Comparison of ENCODE assay signal across 23 cellular contexts in genomic region chr20:19096847-19097246, GRCh38.
DNase-seq lines count a peak whose midpoint lies in the region; ATAC-seq, FAIRE-seq and TF ChIP-seq lines count a peak whose summit lies in the region.
"Had no signal": no experiment of that assay in that cellular context is flagged by ENCODE, and none has a peak within 500 bp of the region (broad histone marks: within the 10 kb centered on the region; RNA-seq: fewer than 3 reads in every experiment).

No MANE protein-coding gene starts in this region.

- TF ChIP-seq CTCF in HepG2 (CRISPR knock-in tag; IDR thresholded peaks at IDR 0.05) (no peak), right lobe of liver (IDR thresholded peaks at IDR 0.05) (no peak), NB4 (IDR thresholded peaks at IDR 0.05; ENCODE audit: low read depth, low read length) (no peak), K562 (IDR thresholded peaks at IDR 0.05 in 2 of 3, conservative IDR thresholded peaks at IDR 0.05 in 1 of 3; ENCODE audit: insufficient read depth in 2 of 3, low read depth in 1 of 3, low read length in 3 of 3) (no peak), coronary artery (IDR thresholded peaks at IDR 0.05) (no peak)

- DNase-seq in HepG2 (ENCODE audit: low spot score) (no peak), right lobe of liver (no peak), NB4 (ENCODE audit: low read depth) (peak; percentile 35), K562 (ENCODE audit: extremely low read depth in 1 of 4, low spot score in 3 of 4) (peak in 1 of 4 experiments; percentile 2), coronary artery (ENCODE audit: low spot score) (no peak), RCC 7860 (ENCODE audit: low spot score) (no peak)
- DNase-seq: Caco-2; CD8-positive, alpha-beta T cell; HFFc6; KBM-7; MV-4-11; NCI-H2029; NCI-H345; NCI-H524 treated with DMSO at 0.1 percent for 48 hours; Peyer's patch; SIG-M5; SK-N-SH; SW 1271; T-helper 9 cell had no signal

- H3K9me3 ChIP-seq in HepG2 (ENCODE audit: low read length) (no peaks in the 10 kb centered on the region), right lobe of liver (no peaks in the 10 kb centered on the region), K562 (replicated peaks; ENCODE audit: control insufficient read depth, insufficient read depth, low read depth, low read length) (no peaks in the 10 kb centered on the region)
- H3K9me3 ChIP-seq: Caco-2, HAP-1, Peyer's patch, SK-N-SH had no signal

- in situ Hi-C loops in HepG2 (cut with HindIII; ENCODE audit: extremely low pct_ligation_motif_present, low pct_unique_long_range_greater_than_20kb), result no loop called here
- in situ Hi-C loops in K562 (cut with MboI), result no loop called here

- no peaks in the 10 kb centered on the region for H3K79me2 ChIP-seq in HepG2 (ENCODE audit: insufficient read depth, low read length)
- no peaks in the 10 kb centered on the region for H3K79me2 ChIP-seq in K562 (ENCODE audit: control insufficient read depth, insufficient read depth, low read length)

- H3K27ac ChIP-seq in HepG2 (ENCODE audit: extremely low read length, insufficient read depth, low read length) (no peak overlapping the region), right lobe of liver (no peak overlapping the region), K562 (ENCODE audit: extremely low read depth, low read depth, low read length) (no peak overlapping the region), coronary artery (no peak overlapping the region)
- H3K27ac ChIP-seq: C4-2B had no signal

- H3K9ac ChIP-seq in HepG2 (ENCODE audit: insufficient read depth, low read depth, low read length) (no peak overlapping the region), K562 (ENCODE audit: insufficient read depth in 1 of 2, low read depth in 2 of 2, low read length in 2 of 2) (no peak overlapping the region)
- H3K9ac ChIP-seq: SK-N-SH had no signal

- H3K4me1 ChIP-seq in HepG2 (ENCODE audit: insufficient read depth, low read length) (peaks cover 6% of the 10 kb centered on the region; the same call in 1 of the 2 replicates), right lobe of liver (no peaks in the 10 kb centered on the region), K562 (replicated peaks in 1 of 2; ENCODE audit: control insufficient read depth in 2 of 2, insufficient read depth in 2 of 2, low read length in 2 of 2) (no peaks in the 10 kb centered on the region)
- H3K4me1 ChIP-seq: Caco-2, HAP-1 had no signal

- FAIRE-seq in HepG2 (lab: Jason Lieb, UNC), result no peak
- no peak for FAIRE-seq in K562 (lab: Jason Lieb, UNC)
- FAIRE-seq in RCC 7860 (lab: Jason Lieb, UNC), result no peak
- FAIRE-seq: GM18507 had no signal

- H3K4me2 ChIP-seq in HepG2 (ENCODE audit: low read depth, low read length), result no peak overlapping the region
- H3K4me2 ChIP-seq in K562 (ENCODE audit: insufficient read depth, low read length), result no peak overlapping the region
- H3K4me2 ChIP-seq: SK-N-SH had no signal

- ATAC-seq in HepG2, result no peak
- no peak for ATAC-seq in right lobe of liver
- ATAC-seq in K562, result no peak
- ATAC-seq in HG03571 (IDR thresholded peaks at IDR 0.05; ENCODE audit: unreplicated experiment), result no peak
- ATAC-seq: CD8-positive, alpha-beta T cell had no signal

- H2AFZ ChIP-seq in HepG2 (ENCODE audit: low read length) (no peak overlapping the region), K562 (ENCODE audit: low read depth, low read length) (no peak overlapping the region)

- H3K27me3 ChIP-seq in HepG2 (ENCODE audit: control insufficient read depth in 1 of 2, insufficient read depth in 2 of 2, low read length in 2 of 2) (peaks cover 2 to 3% of the 10 kb centered on the region in 2 experiments; a peak in 2 of 5 replicates), right lobe of liver (no peaks in the 10 kb centered on the region), K562 (ENCODE audit: control insufficient read depth in 2 of 2, insufficient read depth in 2 of 2, low read length in 2 of 2) (no peaks in the 10 kb centered on the region)
- H3K27me3 ChIP-seq: Peyer's patch had no signal

- no peaks in the 10 kb centered on the region for H3K9me1 ChIP-seq in K562 (ENCODE audit: control insufficient read depth, insufficient read depth, low read length)

- 82% methylated on average over 2 of the region's 2 CpGs for WGBS in HepG2 (ENCODE audit: low lambda C conversion rate)
- WGBS in right lobe of liver (ENCODE audit: insufficient coverage, low coverage, low lambda C conversion rate, missing lambda C conversion rate), result 88% methylated on average over 2 of the region's 2 CpGs
- 0% methylated on average over 2 of the region's 2 CpGs for WGBS in K562 (ENCODE audit: insufficient coverage, low coverage, missing lambda C conversion rate)

- intact Hi-C loops in HepG2 (cut with micrococcal nuclease; ENCODE audit: unreplicated experiment) (no loop called here), right lobe of liver (cut with DNase I) (no loop called here), K562 (cut with micrococcal nuclease) (no loop called here)

- H4K20me1 ChIP-seq in HepG2 (ENCODE audit: insufficient read depth, low read length) (no peaks in the 10 kb centered on the region), K562 (replicated peaks; ENCODE audit: control insufficient read depth, insufficient read depth, low read length) (no peaks in the 10 kb centered on the region)

- H3K36me3 ChIP-seq in HepG2 (replicated peaks in 1 of 2; ENCODE audit: control insufficient read depth in 1 of 2, insufficient read depth in 2 of 2, low read length in 2 of 2) (no peaks in the 10 kb centered on the region), right lobe of liver (no peaks in the 10 kb centered on the region), K562 (ENCODE audit: control insufficient read depth, insufficient read depth, low read length) (no peaks in the 10 kb centered on the region)
- H3K36me3 ChIP-seq: HAP-1, Peyer's patch had no signal

- TF ChIP-seq POLR2A in HepG2 (IDR thresholded peaks at IDR 0.05; ENCODE audit: insufficient read depth in 1 of 2, low read depth in 2 of 2, low read length in 2 of 2), result no peak
- no peak for TF ChIP-seq POLR2A in right lobe of liver (IDR thresholded peaks at IDR 0.05)
- no peak for TF ChIP-seq POLR2A in NB4 (IDR thresholded peaks at IDR 0.05; ENCODE audit: extremely low read depth, insufficient read length)
- TF ChIP-seq POLR2A in K562 (conservative IDR thresholded peaks at IDR 0.05), result no peak

- CTCF ChIA-PET in HepG2 (lab: Yijun Ruan, JAX; ENCODE audit: low intra/inter-chr PET ratio, low total read pairs) (no interaction called here), K562 (lab: Yijun Ruan, JAX; ENCODE audit: low intra/inter-chr PET ratio) (no interaction called here)

- BruUV-seq in HepG2 (replicated peaks; lab: Mats Ljungman, UMichigan) (no TSS peak), K562 (replicated peaks; lab: Mats Ljungman, UMichigan) (no TSS peak)

- H3K4me3 ChIP-seq in HepG2 (replicated peaks in 1 of 3; ENCODE audit: insufficient read depth in 1 of 3, low read depth in 2 of 3, low read length in 3 of 3) (no peak overlapping the region), right lobe of liver (no peak overlapping the region), NB4 (ENCODE audit: low read depth, low read length) (no peak overlapping the region), K562 (no peak overlapping the region), coronary artery (no peak overlapping the region)
- H3K4me3 ChIP-seq: HAP-1, Peyer's patch had no signal

- POLR2A ChIA-PET in HepG2 (lab: Yijun Ruan, JAX) (no interaction called here), K562 (lab: Yijun Ruan, JAX) (no interaction called here)

- TF ChIP-seq RAD21 in HepG2 (CRISPR knock-in tag; IDR thresholded peaks at IDR 0.05) (no peak), K562 (CRISPR knock-in tag; conservative IDR thresholded peaks at IDR 0.05 in 1 of 2, IDR thresholded peaks at IDR 0.05 in 1 of 2) (no peak)

- TF ChIP-seq EP300 in HepG2 (IDR thresholded peaks at IDR 0.05; ENCODE audit: low read depth in 2 of 2, low read length in 2 of 2), result no peak
- TF ChIP-seq EP300 in HepG2 (CRISPR knock-in tag; IDR thresholded peaks at IDR 0.05; ENCODE audit: borderline replicate concordance), result no peak
- TF ChIP-seq EP300 in K562 (IDR thresholded peaks at IDR 0.05; ENCODE audit: low read length), result no peak

TF ChIP-seq in HepG2, 621 proteins besides CTCF, POLR2A, EP300 and RAD21:
- TF ChIP-seq RELA (CRISPR knock-in tag; IDR thresholded peaks at IDR 0.05) (no peak), NFE2L2 (IDR thresholded peaks at IDR 0.05; ENCODE audit: low read length) (peak; percentile 83), MAFK (conservative IDR thresholded peaks at IDR 0.05 in 1 of 2, IDR thresholded peaks at IDR 0.05 in 1 of 2; ENCODE audit: low read length in 2 of 2) (peak; percentile 68 to 72), MAFF (IDR thresholded peaks at IDR 0.05; ENCODE audit: low read depth, low read length) (peak; percentile 66)
TF ChIP-seq in HepG2: peak in this region for 3.

TF ChIP-seq in K562, 482 proteins besides CTCF, POLR2A, EP300 and RAD21 (continues in another document):
- TF ChIP-seq SMARCE1 (IDR thresholded peaks at IDR 0.05) (no peak), NFE2 (IDR thresholded peaks at IDR 0.05; ENCODE audit: low read depth) (peak; percentile 74), ZNF699 (CRISPR knock-in tag; IDR thresholded peaks at IDR 0.05; ENCODE audit: insufficient replicate concordance) (no peak), FUS (optimal IDR thresholded peaks at IDR 0.05; ENCODE audit: low read depth, low read length) (no peak), ZNF316 (IDR thresholded peaks at IDR 0.05) (peak; percentile 61), RHOXF2B (CRISPR knock-in tag; conservative IDR thresholded peaks at IDR 0.05) (no peak)
- TF ChIP-seq, protein P1, sequence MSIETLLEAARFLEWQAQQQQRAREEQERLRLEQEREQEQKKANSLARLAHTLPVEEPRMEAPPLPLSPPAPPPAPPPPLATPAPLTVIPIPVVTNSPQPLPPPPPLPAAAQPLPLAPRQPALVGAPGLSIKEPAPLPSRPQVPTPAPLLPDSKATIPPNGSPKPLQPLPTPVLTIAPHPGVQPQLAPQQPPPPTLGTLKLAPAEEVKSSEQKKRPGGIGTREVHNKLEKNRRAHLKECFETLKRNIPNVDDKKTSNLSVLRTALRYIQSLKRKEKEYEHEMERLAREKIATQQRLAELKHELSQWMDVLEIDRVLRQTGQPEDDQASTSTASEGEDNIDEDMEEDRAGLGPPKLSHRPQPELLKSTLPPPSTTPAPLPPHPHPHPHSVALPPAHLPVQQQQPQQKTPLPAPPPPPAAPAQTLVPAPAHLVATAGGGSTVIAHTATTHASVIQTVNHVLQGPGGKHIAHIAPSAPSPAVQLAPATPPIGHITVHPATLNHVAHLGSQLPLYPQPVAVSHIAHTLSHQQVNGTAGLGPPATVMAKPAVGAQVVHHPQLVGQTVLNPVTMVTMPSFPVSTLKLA (conservative IDR thresholded peaks at IDR 0.05), result no peak
- TF ChIP-seq, protein P2, sequence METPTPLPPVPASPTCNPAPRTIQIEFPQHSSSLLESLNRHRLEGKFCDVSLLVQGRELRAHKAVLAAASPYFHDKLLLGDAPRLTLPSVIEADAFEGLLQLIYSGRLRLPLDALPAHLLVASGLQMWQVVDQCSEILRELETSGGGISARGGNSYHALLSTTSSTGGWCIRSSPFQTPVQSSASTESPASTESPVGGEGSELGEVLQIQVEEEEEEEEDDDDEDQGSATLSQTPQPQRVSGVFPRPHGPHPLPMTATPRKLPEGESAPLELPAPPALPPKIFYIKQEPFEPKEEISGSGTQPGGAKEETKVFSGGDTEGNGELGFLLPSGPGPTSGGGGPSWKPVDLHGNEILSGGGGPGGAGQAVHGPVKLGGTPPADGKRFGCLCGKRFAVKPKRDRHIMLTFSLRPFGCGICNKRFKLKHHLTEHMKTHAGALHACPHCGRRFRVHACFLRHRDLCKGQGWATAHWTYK (CRISPR knock-in tag; IDR thresholded peaks at IDR 0.05), result no peak

Comparison
In these comparisons a context has a peak if more than half of its experiments do, and no peak if none do; other contexts are left out.
1. Of the 241 proteins assayed by ChIP-seq in both HepG2 and K562: peak only in HepG2: none; only in K562: MAFG, NFE2 and NFE2L1; in both: MAFF and MAFK; in neither: 236.